Comparison of ENCODE assay signal across 8 cellular contexts in genomic region chr1:161209790-161210409, GRCh38. TPM values are rescaled to one million over a fixed set of nuclear protein-coding genes. Genes with fewer than 3 reads are reported as not detected.
DNase-seq lines count a peak whose midpoint lies in the region; ATAC-seq and TF ChIP-seq lines count a peak whose summit lies in the region.

No MANE protein-coding gene starts in this region.

- H3K4me3 Mint-ChIP-seq in chondrocyte (ENCODE audit: unreplicated experiment) = no peak overlapping the region

- no peak overlapping the region for H3K27ac Mint-ChIP-seq in chondrocyte (ENCODE audit: unreplicated experiment)

- H4K20me1 ChIP-seq in DND-41 (ENCODE audit: insufficient read depth, low read length) = no peaks in the 10 kb centered on the region

- peak; percentile 73 for DNase-seq in DND-41
- peak; percentile 9 for DNase-seq in NCI-H446 treated with DMSO at 0.1 percent for 48 hours (lab: John Stamatoyannopoulos, UW)
- peak; percentile 70 for DNase-seq in activated CD4-positive, alpha-beta T cell treated with anti-CD3 and anti-CD28 coated beads for 4 hours
- no peak for DNase-seq in chondrocyte (ENCODE audit: low spot score)
- peak; percentile 33 to 52 (median 44) for DNase-seq in stimulated activated CD4-positive, alpha-beta T cell treated with anti-CD3 and anti-CD28 coated beads, TNF-alpha, amount 100 ng/mL, for 4 hours (ENCODE audit: low read depth in 3 of 3)

- H3K27me3 ChIP-seq in DND-41 (ENCODE audit: insufficient read depth, low read length, poor library complexity) (no peaks in the 10 kb centered on the region), liver (ENCODE audit: control insufficient read depth in 4 of 4, insufficient read depth in 4 of 4, low read length in 3 of 4) (no peaks in the 10 kb centered on the region)

- H3K4me1 Mint-ChIP-seq in chondrocyte (ENCODE audit: low read depth) = peaks cover 10% of the 10 kb centered on the region

- ATAC-seq in DND-41 (ENCODE audit: insufficient read depth, low read depth) = peak; percentile 89
- ATAC-seq in HG03095 (IDR thresholded peaks at IDR 0.05; ENCODE audit: unreplicated experiment) = peak; percentile 59
- ATAC-seq in GM21381 (IDR thresholded peaks at IDR 0.05; ENCODE audit: unreplicated experiment) = no peak

- H3K27ac ChIP-seq in DND-41 (ENCODE audit: low read length) (no peak overlapping the region), liver (ENCODE audit: low read depth in 1 of 2, low read length in 2 of 2) (peak overlapping the region; percentile 35 to 52)

- peaks cover 10% of the 10 kb centered on the region for H3K79me2 ChIP-seq in DND-41 (ENCODE audit: insufficient read depth, low read length)

- no peaks in the 10 kb centered on the region for H3K27me3 Mint-ChIP-seq in chondrocyte (ENCODE audit: low read depth)

- TF ChIP-seq CTCF in DND-41 (IDR thresholded peaks at IDR 0.05; ENCODE audit: borderline replicate concordance, extremely low read depth, low read length, poor library complexity, severe bottlenecking) (peak; percentile 91), chondrocyte (IDR thresholded peaks at IDR 0.05) (peak; percentile 93), liver (IDR thresholded peaks at IDR 0.05; ENCODE audit: low read depth, low read length, missing input control) (peak; percentile 98)

- H3K36me3 ChIP-seq in DND-41 (ENCODE audit: insufficient read depth, low read length) = peaks cover 92% of the 10 kb centered on the region
- peaks cover 16 to 65% (median 56%) of the 10 kb centered on the region in 4 donors for H3K36me3 ChIP-seq in liver (ENCODE audit: control insufficient read depth in 4 of 4, insufficient read depth in 3 of 4, low read depth in 1 of 4, low read length in 3 of 4)

- peaks cover 41% of the 10 kb centered on the region for H3K36me3 Mint-ChIP-seq in chondrocyte (ENCODE audit: low read depth)

- H3K4me1 ChIP-seq in DND-41 (ENCODE audit: insufficient read depth, low read length) = no peaks in the 10 kb centered on the region
- H3K4me1 ChIP-seq in liver (ENCODE audit: control insufficient read depth in 4 of 4, insufficient read depth in 4 of 4, low read length in 3 of 4) = peaks cover 0 to 15% (median 11%) of the 10 kb centered on the region in 4 donors

- no peak overlapping the region for H2AFZ ChIP-seq in DND-41 (ENCODE audit: low read depth, low read length)

- WGBS in liver = 19% methylated on average over 11 of the region's 11 CpGs

- no peak overlapping the region for H3K9ac ChIP-seq in DND-41 (ENCODE audit: low read depth, low read length)
- peak overlapping the region; percentile 24 to 51 for H3K9ac ChIP-seq in liver (ENCODE audit: low read depth in 1 of 2, low read length in 2 of 2)

- TF ChIP-seq RAD21 in liver (IDR thresholded peaks at IDR 0.05) = peak; percentile 98

- H3K9me3 ChIP-seq in DND-41 (ENCODE audit: insufficient read depth, low read length, severe bottlenecking) (no peaks in the 10 kb centered on the region), liver (ENCODE audit: control insufficient read depth in 4 of 4, low read length in 3 of 4) (no peaks in the 10 kb centered on the region)

- H3K4me2 ChIP-seq in DND-41 (ENCODE audit: insufficient read depth, low read length) = no peak overlapping the region

- H3K4me3 ChIP-seq in DND-41 (ENCODE audit: low read depth in 1 of 2, low read length in 2 of 2) (no peak overlapping the region), liver (ENCODE audit: low read depth in 1 of 3, low read length in 3 of 3) (no peak overlapping the region)

- H3K9me3 Mint-ChIP-seq in chondrocyte (ENCODE audit: low read depth) = no peaks in the 10 kb centered on the region

TF ChIP-seq in liver, 16 proteins besides CTCF, POLR2A, EP300 and RAD21:
- TF ChIP-seq HNF4A (conservative IDR thresholded peaks at IDR 0.05) (peak; percentile 11 to 19), GABPA (IDR thresholded peaks at IDR 0.05 in 1 of 2, conservative IDR thresholded peaks at IDR 0.05 in 1 of 2) (peak; percentile 17 to 58), SP1 (IDR thresholded peaks at IDR 0.05) (peak; percentile 25), FOXA1 (IDR thresholded peaks at IDR 0.05) (no peak), YY1 (IDR thresholded peaks at IDR 0.05) (peak; percentile 42), HNF4G (IDR thresholded peaks at IDR 0.05) (no peak), ZBTB33 (IDR thresholded peaks at IDR 0.05) (no peak), RXRA (IDR thresholded peaks at IDR 0.05) (peak; percentile 15 to 32), TAF1 (conservative IDR thresholded peaks at IDR 0.05) (no peak), NR2F2 (IDR thresholded peaks at IDR 0.05) (no peak)

RNA-seq across cellular contexts. Expression of gene FCER1G, which starts 5.2 kb away (rescaled TPM):
- total RNA-seq in chondrocyte = not detected in 3 replicates
- 10 to 100 TPM; 25.4 to 32.6 TPM for total RNA-seq in liver
- polyA plus RNA-seq in liver = 10 to 100 TPM; 46.1 to 77.1 TPM

RNA-seq across cellular contexts. Expression of gene NDUFS2, which starts 7.7 kb away (rescaled TPM):
- total RNA-seq in chondrocyte = 50.6 to 59.2 TPM (median 55.2 TPM) in 3 replicates
- total RNA-seq in liver = 100 to 1,000 TPM; 105 to 167 TPM
- polyA plus RNA-seq in liver = 100 to 1,000 TPM in 1 of 2 donors, 10 to 100 TPM in 1; 93.3 to 135 TPM

RNA-seq across cellular contexts. Expression of gene ADAMTS4, which starts 11.0 kb away (rescaled TPM):
- total RNA-seq in chondrocyte = 1.5 to 2.8 TPM (median 2.2 TPM) in 3 replicates
- 1 to 10 TPM in 1 of 2 donors, under 1 TPM in 1; 0.28 to 2.2 TPM for total RNA-seq in liver
- polyA plus RNA-seq in liver = under 1 TPM; 0.21 to 0.48 TPM

RNA-seq across cellular contexts. Expression of gene APOA2, which starts 13.5 kb away (rescaled TPM):
- total RNA-seq in chondrocyte (not detected in 3 replicates), liver (1,000 to 10,000 TPM; 5,041 to 8,644 TPM)
- over 10,000 TPM; 12,638 to 30,612 TPM for polyA plus RNA-seq in liver

RNA-seq across cellular contexts. Expression of gene TOMM40L, which starts 16.0 kb away (rescaled TPM):
- total RNA-seq in chondrocyte (9.4 to 15.8 TPM (median 10.0 TPM) in 3 replicates), liver (1 to 10 TPM; 6.7 to 7.4 TPM)
- polyA plus RNA-seq in liver = 10 to 100 TPM; 10.4 to 10.5 TPM

Comparison
In these comparisons a context has a peak if more than half of its experiments do, and no peak if none do; other contexts are left out.
1. RNA of gene FCER1G, which starts 5.2 kb away (total RNA-seq): 25.4 to 32.6 TPM in liver; not detected in chondrocyte; every median in the first group is over 10 times any median in the second.
2. Peak in every context shown above with its lines, with median percentiles within 50 percentile points of each other: CTCF ChIP-seq.